6 cellular contexts compared by ENCODE assay signal in the genomic region with DNA sequence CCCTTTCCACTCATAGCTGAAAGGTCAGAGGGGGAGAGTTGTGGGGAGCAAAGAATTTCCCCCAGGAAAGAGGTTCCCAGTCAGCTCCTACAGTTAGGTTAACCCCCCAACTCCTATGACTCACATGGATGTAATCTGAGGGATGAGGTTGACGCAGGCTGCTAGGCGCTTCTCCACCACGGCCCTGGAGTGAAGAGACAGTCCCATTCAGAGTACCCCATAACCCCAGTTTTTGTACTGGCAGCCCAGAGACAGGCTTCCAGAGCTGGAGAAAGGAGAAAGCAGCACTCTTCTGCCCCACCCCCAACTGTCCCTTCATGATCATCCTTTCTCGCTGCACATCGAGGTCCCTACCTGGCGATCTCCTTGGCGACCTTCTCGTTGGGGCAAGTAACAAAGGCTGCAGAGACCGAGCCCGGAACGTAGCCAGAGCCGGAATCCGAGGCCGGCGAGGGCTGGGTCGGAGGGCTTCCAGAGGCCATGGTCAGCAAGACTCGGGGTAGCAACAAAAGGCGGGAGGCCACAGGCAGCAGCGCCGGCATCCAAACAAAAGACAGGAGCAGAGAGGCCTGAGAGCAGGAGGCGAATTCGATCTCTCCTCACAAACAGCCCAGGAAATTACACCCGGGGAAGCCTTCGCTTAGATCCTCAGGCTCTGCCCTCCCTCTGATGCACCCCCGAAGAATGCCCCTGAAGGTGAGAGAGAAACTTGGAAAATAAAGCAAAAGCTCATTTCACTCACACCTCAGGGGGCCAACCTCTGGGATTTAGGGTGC. TPM values are rescaled to one million over a fixed set of nuclear protein-coding genes. Genes with fewer than 3 reads are reported as not detected.
DNase-seq lines count a peak whose midpoint lies in the region; ATAC-seq and TF ChIP-seq lines count a peak whose summit lies in the region.

No MANE protein-coding gene starts in this region.

- WGBS in lower leg skin, 2 donors, result 0 to 2% methylated on average over 25 of the region's 25 CpGs

- intact Hi-C loops in lower leg skin (cut with DNase I; ENCODE audit: low total_unique reads), result no loop called here

- H3K4me3 ChIP-seq in lower leg skin (ENCODE audit: low read depth, poor library complexity, severe bottlenecking), result peak overlapping the region; percentile 30

- DNase-seq in activated T-cell treated with anti-CD3 and anti-CD28 coated beads, Interleukin-2, amount 50 U/mL, for 48 hours, result peak; percentile 47
- DNase-seq in lower leg skin (ENCODE audit: low spot score in 2 of 2), result peak in 1 of 2 donors; percentile 84
- no peak for DNase-seq in stimulated activated CD4-positive, alpha-beta T cell treated with anti-CD3 and anti-CD28 coated beads, Interleukin-12 subunit alpha, Interleukin-12 subunit beta, amount 100 ng/mL, for 4 hours

- no peak for TF ChIP-seq POLR2A in lower leg skin (IDR thresholded peaks at IDR 0.05)

- ATAC-seq in HG03135 (IDR thresholded peaks at IDR 0.05; ENCODE audit: unreplicated experiment), result peak; percentile 1
- ATAC-seq in GM21723 (IDR thresholded peaks at IDR 0.05; ENCODE audit: unreplicated experiment), result no peak
- ATAC-seq in HG03045 (IDR thresholded peaks at IDR 0.05; ENCODE audit: unreplicated experiment), result no peak

- TF ChIP-seq CTCF in lower leg skin (IDR thresholded peaks at IDR 0.05), result no peak

RNA-seq across cellular contexts. Expression of a gene that starts 0.6 kb away (rescaled TPM):
- total RNA-seq in lower leg skin, result 100 to 1,000 TPM in 3 of 4 donors, 10 to 100 TPM in 1; 96.5 to 162 (median 153) TPM

RNA-seq across cellular contexts. Expression of a gene that starts 2.5 kb away (rescaled TPM):
- 10 to 100 TPM in 2 of 4 donors, 1 to 10 TPM in 2; 7.5 to 21.1 (median 9.4) TPM for total RNA-seq in lower leg skin

RNA-seq across cellular contexts. Expression of a gene that starts 6.5 kb away (rescaled TPM):
- total RNA-seq in lower leg skin, result 10 to 100 TPM; 40.9 to 73.0 (median 64.8) TPM

RNA-seq across cellular contexts. Expression of a gene that starts 25.7 kb away (rescaled TPM):
- total RNA-seq in lower leg skin, result 10 to 100 TPM in 1 of 4 donors, 1 to 10 TPM in 3; 4.1 to 14.6 (median 9.3) TPM

RNA-seq across cellular contexts. Expression of a gene that starts 37.1 kb away (rescaled TPM):
- 1 to 10 TPM; 4.0 to 5.4 (median 4.6) TPM for total RNA-seq in lower leg skin
